Comparison of ENCODE assay signal across 1 cellular context in genomic region chr1:204493882-204494280, GRCh38.
A peak's percentile ranks its signal among the peaks of the same experiment; 100 is the strongest.
TF ChIP-seq lines count a peak whose summit lies in the region.

No MANE protein-coding gene starts in this region.

TF ChIP-seq in K562, 482 proteins besides CTCF, POLR2A, EP300 and RAD21 (continued from another document and continues in another):
- TF ChIP-seq RERE (CRISPR knock-in tag; IDR thresholded peaks at IDR 0.05; ENCODE audit: borderline replicate concordance) (0 out of 2 replicates have a peak, but pooled peaks have one; percentile 27), ZNF124 (CRISPR knock-in tag; IDR thresholded peaks at IDR 0.05) (no peak), MCM3 (IDR thresholded peaks at IDR 0.05) (no peak), NUFIP1 (IDR thresholded peaks at IDR 0.05; ENCODE audit: partially characterized antibody) (no peak), PHF21A (IDR thresholded peaks at IDR 0.05; ENCODE audit: borderline replicate concordance, low read depth) (peak; percentile 45; the same call in 1 of the 2 replicates), DIDO1 (tag; IDR thresholded peaks at IDR 0.05; ENCODE audit: low read depth) (no peak), MXD1 (CRISPR knock-in tag; IDR thresholded peaks at IDR 0.05; ENCODE audit: borderline replicate concordance, poor library complexity, severe bottlenecking) (no peak), PHF8 (IDR thresholded peaks at IDR 0.05; ENCODE audit: borderline replicate concordance, low read length) (no peak), UBTF (IDR thresholded peaks at IDR 0.05; ENCODE audit: borderline replicate concordance in 1 of 2, low read depth in 2 of 2, low read length in 2 of 2) (no peak), SUPT5H (IDR thresholded peaks at IDR 0.05) (no peak), NR2F6 (CRISPR knock-in tag; IDR thresholded peaks at IDR 0.05) (no peak), TSHZ1 (CRISPR knock-in tag; IDR thresholded peaks at IDR 0.05) (no peak), NCOA1 (IDR thresholded peaks at IDR 0.05; ENCODE audit: low read depth) (no peak), ZNF232 (CRISPR knock-in tag; IDR thresholded peaks at IDR 0.05) (no peak), HOMEZ (CRISPR knock-in tag; IDR thresholded peaks at IDR 0.05) (no peak), HES1 (IDR thresholded peaks at IDR 0.05; ENCODE audit: low read depth) (no peak), DDX20 (tag; IDR thresholded peaks at IDR 0.05; ENCODE audit: low read depth) (no peak), ZNF408 (CRISPR knock-in tag; IDR thresholded peaks at IDR 0.05; ENCODE audit: low read depth) (no peak), TARDBP (IDR thresholded peaks at IDR 0.05) (no peak), ZNF12 (CRISPR knock-in tag; IDR thresholded peaks at IDR 0.05) (no peak), USF2 (CRISPR knock-in tag; IDR thresholded peaks at IDR 0.05) (no peak), PREB (CRISPR knock-in tag; IDR thresholded peaks at IDR 0.05) (no peak), ZNF561 (CRISPR knock-in tag; conservative IDR thresholded peaks at IDR 0.05) (no peak), SMARCB1 (IDR thresholded peaks at IDR 0.05; ENCODE audit: insufficient read length, low read depth) (no peak), ZNF143 (CRISPR knock-in tag; IDR thresholded peaks at IDR 0.05) (no peak), COPS2 (conservative IDR thresholded peaks at IDR 0.05) (no peak), MED1 (CRISPR knock-in tag; IDR thresholded peaks at IDR 0.05; ENCODE audit: borderline replicate concordance) (no peak), KLF1 (tag; IDR thresholded peaks at IDR 0.05) (no peak), MTF1 (CRISPR knock-in tag; IDR thresholded peaks at IDR 0.05; ENCODE audit: borderline replicate concordance) (no peak), ELF1 (tag; IDR thresholded peaks at IDR 0.05) (0 out of 2 replicates have a peak, but pooled peaks have one; percentile 26), NFIX (CRISPR knock-in tag; IDR thresholded peaks at IDR 0.05; ENCODE audit: low read depth) (no peak), HNRNPK (IDR thresholded peaks at IDR 0.05; ENCODE audit: low read depth, low read length, poor library complexity, severe bottlenecking) (no peak), MLX (CRISPR knock-in tag; conservative IDR thresholded peaks at IDR 0.05) (no peak), RNF219 (CRISPR knock-in tag; IDR thresholded peaks at IDR 0.05) (no peak), ZNF23 (CRISPR knock-in tag; IDR thresholded peaks at IDR 0.05) (no peak), FOXP1 (CRISPR knock-in tag; IDR thresholded peaks at IDR 0.05) (0 out of 2 replicates have a peak, but pooled peaks have one; percentile 7), ZNF717 (CRISPR knock-in tag; IDR thresholded peaks at IDR 0.05) (no peak), SMAD2 (IDR thresholded peaks at IDR 0.05; ENCODE audit: low read depth, low read length) (no peak), THAP12 (CRISPR knock-in tag; IDR thresholded peaks at IDR 0.05) (0 out of 2 replicates have a peak, but pooled peaks have one; percentile 51), ZNF551 (CRISPR knock-in tag; IDR thresholded peaks at IDR 0.05) (no peak)
